14 cellular contexts compared by ENCODE assay signal in the genomic region with DNA sequence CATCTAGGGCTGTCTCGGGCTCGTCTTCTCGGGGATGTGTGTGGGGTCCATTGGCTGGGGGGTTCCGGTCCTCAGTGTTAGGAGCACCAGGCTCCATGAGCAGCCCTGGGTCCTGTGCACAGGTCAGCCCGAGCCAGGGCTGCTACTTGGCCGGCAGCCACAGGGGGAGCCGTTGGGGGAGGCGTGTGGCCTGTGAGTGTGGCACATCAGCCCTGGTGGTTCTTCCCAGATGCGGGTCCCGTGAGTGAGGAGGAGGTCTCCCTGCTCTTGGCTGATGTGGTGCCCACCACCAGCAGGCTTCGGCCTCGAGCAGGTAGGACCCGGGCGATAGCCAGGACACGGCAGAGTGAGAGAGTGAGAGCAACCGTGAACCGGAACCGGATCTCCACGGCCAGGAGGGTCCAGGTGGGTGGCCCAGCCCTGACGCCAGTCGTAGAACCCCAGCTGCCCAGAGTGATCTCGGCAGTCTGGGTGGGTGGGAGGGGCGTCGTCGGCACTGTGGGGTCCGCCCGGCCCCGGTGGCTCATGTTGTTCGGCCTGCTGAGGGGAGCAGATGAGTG. TPM values are rescaled to one million over a fixed set of nuclear protein-coding genes. Genes with fewer than 3 reads are reported as not detected.
DNase-seq lines count a peak whose midpoint lies in the region; ATAC-seq and TF ChIP-seq lines count a peak whose summit lies in the region.
"Had no signal": no experiment of that assay in that cellular context is flagged by ENCODE, and none has a peak within 500 bp of the region (broad histone marks: within the 10 kb centered on the region; RNA-seq: fewer than 3 reads in every experiment).

No MANE protein-coding gene starts in this region.

- H3K9me3 Mint-ChIP-seq in Calu3 (ENCODE audit: low read depth, unreplicated experiment), result no peaks in the 10 kb centered on the region
- H3K9me3 Mint-ChIP-seq in WTC11, result no peaks in the 10 kb centered on the region
- H3K9me3 Mint-ChIP-seq: nephron had no signal

- no peak overlapping the region for H2AK5ac ChIP-seq in mesendoderm (ENCODE audit: low read length)

- BruUV-seq in Calu3 (replicated peaks; lab: Mats Ljungman, UMichigan), result no TSS peak

- peaks cover 37% of the 10 kb centered on the region for H3K36me3 ChIP-seq in mesendoderm (ENCODE audit: control insufficient read depth, insufficient read depth, low read length)

- peaks cover 74% of the 10 kb centered on the region for H3K36me3 Mint-ChIP-seq in Calu3 (ENCODE audit: insufficient read depth, unreplicated experiment)
- H3K36me3 Mint-ChIP-seq in WTC11, result peaks cover 59% of the 10 kb centered on the region

- H3K27ac ChIP-seq in mesendoderm (ENCODE audit: low read depth, low read length), result no peak overlapping the region

- H3K27ac Mint-ChIP-seq in Calu3 (ENCODE audit: unreplicated experiment) (no peak overlapping the region), WTC11 (peak overlapping the region; percentile 77; the same call in 1 of the 2 replicates)
- H3K27ac Mint-ChIP-seq: nephron had no signal

- H3K9ac ChIP-seq in mesendoderm (ENCODE audit: low read length), result no peak overlapping the region

- H3K27me3 Mint-ChIP-seq in Calu3 (ENCODE audit: unreplicated experiment), result no peaks in the 10 kb centered on the region
- no peaks in the 10 kb centered on the region for H3K27me3 Mint-ChIP-seq in WTC11 (ENCODE audit: low read depth)

- CTCF ChIA-PET in Calu3 (lab: Charles Lee), result no interaction called here
- CTCF ChIA-PET in WTC11 (lab: Charles Lee), result no interaction called here

- no peak overlapping the region for H3K23ac ChIP-seq in mesendoderm (ENCODE audit: low read length)

- H3K4me2 ChIP-seq in mesendoderm (ENCODE audit: low read length), result no peak overlapping the region

- H3K4ac ChIP-seq in mesendoderm (ENCODE audit: low read depth, low read length), result no peak overlapping the region

- no CpG with 5 or more reads among the region's 29 CpGs for WGBS in mesendoderm (ENCODE audit: extremely low coverage, insufficient coverage, low lambda C conversion rate)

- H3K27me3 ChIP-seq in mesendoderm (ENCODE audit: insufficient read depth, low read length, poor library complexity), result no peaks in the 10 kb centered on the region

- ATAC-seq in WTC11, result peak; percentile 90
- ATAC-seq in GM19467 (IDR thresholded peaks at IDR 0.05; ENCODE audit: unreplicated experiment), result no peak
- ATAC-seq in GM19035 (IDR thresholded peaks at IDR 0.05; ENCODE audit: unreplicated experiment), result no peak

- intact Hi-C loops in Calu3 (cut with micrococcal nuclease; ENCODE audit: unreplicated experiment), result no loop called here

- H3K4me1 Mint-ChIP-seq in Calu3 (ENCODE audit: low read depth, unreplicated experiment) (no peaks in the 10 kb centered on the region), WTC11 (no peaks in the 10 kb centered on the region)
- H3K4me1 Mint-ChIP-seq: nephron had no signal

- POLR2A ChIA-PET in WTC11 (lab: Charles Lee), result interaction anchor here (0.6 kb wide), 1 partner anchor 201 kb away, joined by 3 read pairs; no protein-coding TSS in a partner anchor

- no peak overlapping the region for H3K4me3 ChIP-seq in GM12875 (ENCODE audit: low read depth, low read length)
- no peak overlapping the region for H3K4me3 ChIP-seq in mesendoderm (ENCODE audit: low read length)

- no peaks in the 10 kb centered on the region for H3K4me1 ChIP-seq in mesendoderm (ENCODE audit: control insufficient read depth, low read depth, low read length)

- DNase-seq in Calu3, result peak; percentile 29
- DNase-seq in WTC11 (ENCODE audit: low spot score), result peak; percentile 71
- DNase-seq in mesendoderm, result peak; percentile 41
- no peak for DNase-seq in kidney glomerular epithelial cell (lab: John Stamatoyannopoulos, UW)
- no peak for DNase-seq in NCI-H2107 treated with DMSO at 0.1 percent for 48 hours (lab: John Stamatoyannopoulos, UW; ENCODE audit: unreplicated experiment)
- DNase-seq: anterior cingulate cortex; effector memory CD4-positive, alpha-beta T cell; NCI-H146; NCI-H524 treated with DMSO at 0.1 percent for 48 hours; Right ventricle myocardium superior had no signal

- TF ChIP-seq CTCF in Calu3 (IDR thresholded peaks at IDR 0.05; ENCODE audit: unreplicated experiment), result no peak
- TF ChIP-seq CTCF in GM12875 (IDR thresholded peaks at IDR 0.05; ENCODE audit: borderline replicate concordance, insufficient read depth, low read depth, low read length), result peak; percentile 36; the same call in 1 of the 2 replicates
- no peak; the same call in 1 of the 2 replicates for TF ChIP-seq CTCF in WTC11 (IDR thresholded peaks at IDR 0.05)

- peaks cover 5% of the 10 kb centered on the region for H3K79me1 ChIP-seq in mesendoderm (ENCODE audit: low read length)

- no peak overlapping the region for H3K56ac ChIP-seq in mesendoderm (ENCODE audit: low read length)

- no peak overlapping the region for H3K4me3 Mint-ChIP-seq in Calu3 (ENCODE audit: low read depth, unreplicated experiment)
- no peak overlapping the region for H3K4me3 Mint-ChIP-seq in WTC11
- H3K4me3 Mint-ChIP-seq: nephron had no signal

- H4K8ac ChIP-seq in mesendoderm (ENCODE audit: low read depth, low read length), result no peak overlapping the region

- H2BK120ac ChIP-seq in mesendoderm (ENCODE audit: low read depth, low read length), result no peak overlapping the region

- no peak overlapping the region for H3K18ac ChIP-seq in mesendoderm (ENCODE audit: low read length)

- H3K79me2 ChIP-seq in mesendoderm (ENCODE audit: control insufficient read depth, insufficient read depth, low read length), result no peaks in the 10 kb centered on the region

- H2BK5ac ChIP-seq in mesendoderm (ENCODE audit: low read length), result no peak overlapping the region

- H2BK15ac ChIP-seq in mesendoderm (replicated peaks; ENCODE audit: low read depth), result no peak overlapping the region

- H4K5ac ChIP-seq in mesendoderm (ENCODE audit: low read length), result no peak overlapping the region

TF ChIP-seq in WTC11, 78 proteins besides CTCF, POLR2A, EP300 and RAD21:
- TF ChIP-seq CDX4 (CRISPR knock-in tag; IDR thresholded peaks at IDR 0.05; ENCODE audit: borderline replicate concordance) (no peak), NFE2L1 (CRISPR knock-in tag; IDR thresholded peaks at IDR 0.05) (no peak), CREM (CRISPR knock-in tag; IDR thresholded peaks at IDR 0.05) (no peak), RELA (CRISPR knock-in tag; IDR thresholded peaks at IDR 0.05; ENCODE audit: borderline replicate concordance) (no peak), SOX15 (CRISPR knock-in tag; IDR thresholded peaks at IDR 0.05) (no peak), HMGA2 (CRISPR knock-in tag; IDR thresholded peaks at IDR 0.05) (no peak), FOXJ3 (CRISPR knock-in tag; IDR thresholded peaks at IDR 0.05; ENCODE audit: borderline replicate concordance) (no peak), NFYB (CRISPR knock-in tag; conservative IDR thresholded peaks at IDR 0.05; ENCODE audit: low read depth) (no peak), ATF6 (CRISPR knock-in tag; IDR thresholded peaks at IDR 0.05) (no peak), CBFB (CRISPR knock-in tag; IDR thresholded peaks at IDR 0.05; ENCODE audit: low read depth) (no peak)
- TF ChIP-seq, protein P1, sequence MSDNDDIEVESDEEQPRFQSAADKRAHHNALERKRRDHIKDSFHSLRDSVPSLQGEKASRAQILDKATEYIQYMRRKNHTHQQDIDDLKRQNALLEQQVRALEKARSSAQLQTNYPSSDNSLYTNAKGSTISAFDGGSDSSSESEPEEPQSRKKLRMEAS (CRISPR knock-in tag; IDR thresholded peaks at IDR 0.05), result no peak

RNA-seq across cellular contexts. Expression of gene IRF7, which starts 18.5 kb away (rescaled TPM):
- 48.7 and 93.5 TPM in 2 replicates for total RNA-seq in Calu3 (2022)
- total RNA-seq in WTC11 (2021), result 11.1 to 12.0 TPM (median 11.5 TPM) in 3 replicates
- 4.0 TPM for polyA plus RNA-seq in mesendoderm (2013, experiment 1 of 2)
- 3.8 TPM for polyA plus RNA-seq in mesendoderm (2013, experiment 2 of 2)

RNA-seq across cellular contexts. Expression of gene PHRF1, which starts 21.0 kb away (rescaled TPM):
- total RNA-seq in Calu3 (2022) (42.3 and 43.2 TPM in 2 replicates), WTC11 (2021) (39.4 to 46.9 TPM (median 40.1 TPM) in 3 replicates)
- polyA plus RNA-seq in mesendoderm (2013, experiment 1 of 2), result 19.1 TPM
- polyA plus RNA-seq in mesendoderm (2013, experiment 2 of 2), result 18.6 TPM

RNA-seq across cellular contexts. Expression of gene CDHR5, which starts 27.5 kb away (rescaled TPM):
- total RNA-seq in Calu3 (2022) (5.0 and 7.6 TPM in 2 replicates), WTC11 (2021) (0.26 to 0.34 TPM in 2 of 3 replicates, not detected in the other)
- polyA plus RNA-seq in mesendoderm (2013, experiment 1 of 2), result 0.01 TPM
- 0.01 TPM for polyA plus RNA-seq in mesendoderm (2013, experiment 2 of 2)
- total RNA-seq: Right ventricle myocardium superior had no signal

RNA-seq across cellular contexts. Expression of gene SCT, which starts 29.7 kb away (rescaled TPM):
- not detected in 2 replicates for total RNA-seq in Calu3 (2022)
- total RNA-seq in WTC11 (2021), result 2.3 to 3.3 TPM (median 2.9 TPM) in 3 replicates
- polyA plus RNA-seq in mesendoderm (2013, experiment 1 of 2), result 2.4 TPM
- 1.7 TPM for polyA plus RNA-seq in mesendoderm (2013, experiment 2 of 2)
- total RNA-seq: Right ventricle myocardium superior had no signal

RNA-seq across cellular contexts. Expression of gene RASSF7, which starts 36.5 kb away (rescaled TPM):
- 93.3 and 100 TPM in 2 replicates for total RNA-seq in Calu3 (2022)
- total RNA-seq in WTC11 (2021), result 30.6 to 39.7 TPM (median 32.5 TPM) in 3 replicates
- 5.6 TPM for polyA plus RNA-seq in mesendoderm (2013, experiment 1 of 2)
- polyA plus RNA-seq in mesendoderm (2013, experiment 2 of 2), result 6.5 TPM

Comparison
In these comparisons a context has a peak if more than half of its experiments do, and no peak if none do; other contexts are left out.
1. DNase-seq: peak in Calu3 (single experiment), WTC11 (single experiment) and mesendoderm (single experiment); none in kidney glomerular epithelial cell (single experiment) and NCI-H2107 treated with DMSO at 0.1 percent for 48 hours (single experiment).